In the genomic region with DNA sequence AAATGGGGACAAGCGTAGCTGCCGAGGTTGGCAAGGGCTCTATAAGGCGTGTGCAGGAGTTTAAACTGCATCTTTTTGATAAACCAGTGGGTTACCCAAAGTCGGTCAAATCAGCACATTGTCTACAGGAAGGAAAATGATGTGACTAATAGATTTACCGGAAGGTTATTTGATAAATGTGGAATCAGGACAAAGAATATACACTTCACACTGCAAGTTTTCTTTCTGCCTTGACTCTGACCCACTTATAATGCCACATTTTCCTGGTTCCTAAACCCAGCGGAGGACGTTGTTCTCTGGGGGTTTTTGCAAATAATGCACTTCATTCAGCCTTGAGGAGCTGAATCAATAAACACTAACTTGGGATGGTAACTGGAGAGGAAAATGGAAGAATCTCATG, we compare ENCODE assay signal across 17 cellular contexts.
DNase-seq lines count a peak whose midpoint lies in the region; ATAC-seq and TF ChIP-seq lines count a peak whose summit lies in the region.
"Had no signal": no experiment of that assay in that cellular context is flagged by ENCODE, and none has a peak within 500 bp of the region (broad histone marks: within the 10 kb centered on the region; RNA-seq: fewer than 3 reads in every experiment).

No MANE protein-coding gene starts in this region.

- ATAC-seq in sciatic nerve, result peak; percentile 46

- H3K27ac ChIP-seq in dorsolateral prefrontal cortex, result peak overlapping the region in 44 of 59 donors; percentile 0 to 73 (median 41)
- H3K27ac ChIP-seq: RWPE1 had no signal

- in situ Hi-C loops in SK-MEL-5 (cut with HindIII; ENCODE audit: low pct_unique_long_range_greater_than_20kb, low sequenced_read_pairs), result no loop called here

- H3K4me3 ChIP-seq in dorsolateral prefrontal cortex, result peak overlapping the region in 3 of 59 donors; percentile 4 to 7 (median 4)

- DNase-seq in COLO829 (ENCODE audit: low spot score) (peak; percentile 75), SK-MEL-5 (ENCODE audit: low read depth, low spot score) (peak; percentile 91), dorsolateral prefrontal cortex (no peak), sciatic nerve (ENCODE audit: low spot score) (no peak), activated T-cell treated with anti-CD3 and anti-CD28 coated beads for 4 hours (no peak), NCI-H128 (lab: John Stamatoyannopoulos, UW; ENCODE audit: unreplicated experiment) (no peak)
- DNase-seq in stimulated activated naive CD4-positive, alpha-beta T cell (lab: John Stamatoyannopoulos, UW), result no peak
- DNase-seq: BE2C, KG1, NCI-H1092 treated with DMSO at 0.1 percent for 48 hours, NCI-H146, NCI-H2081 treated with DMSO at 0.1 percent for 48 hours, NCI-H510A, NCI-H748 treated with DMSO at 0.1 percent for 48 hours, SHP77 treated with DMSO at 0.1 percent for 48 hours, SK-N-SH had no signal

- no peaks in the 10 kb centered on the region for H3K27me3 ChIP-seq in dorsolateral prefrontal cortex
- H3K27me3 ChIP-seq: BE2C had no signal

- no peak for TF ChIP-seq CTCF in dorsolateral prefrontal cortex (IDR thresholded peaks at IDR 0.05 in 54 of 56, conservative IDR thresholded peaks at IDR 0.05 in 2 of 56; ENCODE audit: low read depth in 1 of 56, partially characterized antibody in 56 of 56)

- intact Hi-C loops in dorsolateral prefrontal cortex (cut with DNase I), result loop anchor here in 1 of 2 donors (5.0 kb wide), 1 partner anchor 66 kb away; no protein-coding TSS in a partner anchor
- intact Hi-C loops in sciatic nerve (cut with DNase I), result no loop called here

Comparison
In these comparisons a context has a peak if more than half of its experiments do, and no peak if none do; other contexts are left out.
1. DNase-seq: peak in COLO829 (single experiment) and SK-MEL-5 (single experiment); none in dorsolateral prefrontal cortex (0 of 10), sciatic nerve (single experiment), stimulated activated naive CD4-positive, alpha-beta T cell (0 of 6), activated T-cell treated with anti-CD3 and anti-CD28 coated beads for 4 hours (single experiment) and NCI-H128 (single experiment).